20 cellular contexts compared by ENCODE assay signal in genomic region chr1:61278966-61279365, GRCh38.
"Had no signal": no experiment of that assay in that cellular context is flagged by ENCODE, and none has a peak within 500 bp of the region (broad histone marks: within the 10 kb centered on the region; RNA-seq: fewer than 3 reads in every experiment).

No MANE protein-coding gene starts in this region.

- DNase-seq: activated CD4-positive, alpha-beta T cell treated with anti-CD3 and anti-CD28 coated beads, Interleukin-2, amount 50 U/mL, for 1 hour; activated CD4-positive, CD25-positive, alpha-beta regulatory T cell treated with anti-CD3 and anti-CD28 coated beads, Interleukin-2, amount 50 U/mL, for 72 hours; activated CD8-positive, alpha-beta memory T cell treated with anti-CD3 and anti-CD28 coated beads for 24 hours; activated CD8-positive, alpha-beta memory T cell treated with anti-CD3 and anti-CD28 coated beads, Interleukin-2, amount 50 U/mL, for 48 hours; glutamatergic neuron; hypothalamus; islet precursor cell; left colon; lower lobe of right lung; stimulated activated CD4-positive, alpha-beta T cell treated with anti-CD3 and anti-CD28 coated beads, Interleukin-2, amount 100 ng/mL, for 24 hours; stimulated activated naive CD8-positive, alpha-beta T cell treated with anti-CD3 and anti-CD28 coated beads, Interleukin-15, Interleukin-2, amounts not matched to agents 100 U/mL and 50 U/mL, for 24 hours had no signal

- H3K36me3 ChIP-seq: cardiac muscle cell, lower lobe of right lung, SJSA1, upper lobe of left lung had no signal

- H3K27me3 Mint-ChIP-seq: activated naive CD8-positive, alpha-beta T cell had no signal

- H3K27me3 ChIP-seq: cardiac muscle cell, SJSA1, upper lobe of left lung had no signal

- H3K36me3 Mint-ChIP-seq: activated naive CD8-positive, alpha-beta T cell; natural killer cell treated with Interleukin-12 subunit alpha and Interleukin-12 subunit beta and Interleukin-15 and Interleukin-18, amount 100 ng/mL, for 72 hours had no signal

- H3K27ac Mint-ChIP-seq: activated naive CD8-positive, alpha-beta T cell; natural killer cell treated with Interleukin-12 subunit alpha and Interleukin-12 subunit beta and Interleukin-15 and Interleukin-18, amount 100 ng/mL, for 72 hours; T-helper 1 cell treated with Interleukin-12 subunit alpha and Interleukin-12 subunit beta and Interleukin-4 antibody, amounts not matched to agents 30 μg/mL and 1 μg/mL, for 36 hours had no signal

- H3K4me1 ChIP-seq: parathyroid adenoma, SJSA1, upper lobe of left lung had no signal

- H3K9ac ChIP-seq: parathyroid adenoma had no signal

- H3K27ac ChIP-seq: cardiac muscle cell, lower lobe of right lung, parathyroid adenoma, SJSA1, VCaP had no signal

- ATAC-seq: esophagus mucosa; left colon; lower lobe of right lung; natural killer cell treated with Interleukin-12 subunit alpha and Interleukin-12 subunit beta and Interleukin-15 and Interleukin-18, amount 100 ng/mL, for 72 hours; stimulated activated naive CD8-positive, alpha-beta T cell treated with anti-CD3 and anti-CD28 coated beads, Interleukin-15, Interleukin-2, amounts not matched to agents 100 U/mL and 50 U/mL, for 24 hours had no signal

- H3K9me3 ChIP-seq: lower lobe of right lung, SJSA1, upper lobe of left lung had no signal

- H3K79me2 ChIP-seq: parathyroid adenoma had no signal

- H3K4me3 Mint-ChIP-seq: activated naive CD8-positive, alpha-beta T cell; natural killer cell treated with Interleukin-12 subunit alpha and Interleukin-12 subunit beta and Interleukin-15 and Interleukin-18, amount 100 ng/mL, for 72 hours; T-helper 1 cell treated with Interleukin-12 subunit alpha and Interleukin-12 subunit beta and Interleukin-4 antibody, amounts not matched to agents 30 μg/mL and 1 μg/mL, for 36 hours had no signal

- H2AFZ ChIP-seq: parathyroid adenoma had no signal

- H3K4me3 ChIP-seq: cardiac muscle cell, lower lobe of right lung, SJSA1, upper lobe of left lung had no signal

- H3K9me3 Mint-ChIP-seq: natural killer cell treated with Interleukin-12 subunit alpha and Interleukin-12 subunit beta and Interleukin-15 and Interleukin-18, amount 100 ng/mL, for 72 hours; T-helper 1 cell treated with Interleukin-12 subunit alpha and Interleukin-12 subunit beta and Interleukin-4 antibody, amounts not matched to agents 30 μg/mL and 1 μg/mL, for 36 hours had no signal
